In the genomic region with DNA sequence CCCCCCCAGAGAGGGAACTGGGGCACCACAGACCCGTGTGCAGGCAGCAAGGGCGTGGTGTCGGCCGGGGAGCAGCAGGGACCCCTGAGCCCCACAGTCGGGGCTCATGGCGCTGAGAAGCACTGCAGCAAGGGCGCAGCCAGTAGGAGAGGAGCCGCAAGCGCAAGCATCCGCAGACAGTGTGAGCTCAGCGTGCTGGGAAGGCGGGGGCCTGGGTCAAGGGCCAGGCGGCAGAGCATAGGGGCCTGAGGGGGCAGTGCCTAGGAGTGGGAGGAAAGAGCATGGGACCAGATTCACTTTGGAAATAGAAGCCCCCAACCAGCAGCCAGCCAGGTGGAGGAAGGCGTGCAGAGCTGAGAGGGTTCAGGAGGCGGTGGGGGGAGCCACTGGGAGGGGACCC, we compare ENCODE assay signal across 28 cellular contexts.
"Had no signal": no experiment of that assay in that cellular context is flagged by ENCODE, and none has a peak within 500 bp of the region (broad histone marks: within the 10 kb centered on the region; RNA-seq: fewer than 3 reads in every experiment).

No MANE protein-coding gene starts in this region.

- ATAC-seq: activated CD8-positive, alpha-beta T cell treated with anti-CD3 and anti-CD28 coated beads for 36 hours; activated T-cell treated with anti-CD3 and anti-CD28 coated beads, Interleukin-2, amount 50 U/mL, for 72 hours; activated T-helper 17 cell treated with anti-CD3 and anti-CD28 coated beads, Interleukin-2, amount 50 U/mL, for 72 hours; Panc1 had no signal

- H3K27me3 Mint-ChIP-seq: activated CD4-positive, alpha-beta T cell treated with anti-CD3 and anti-CD28 coated beads, Interleukin-2, amount 10 ng/mL, durations not matched to agents 24 days and 14 days; activated CD8-positive, alpha-beta T cell treated with anti-CD3 and anti-CD28 coated beads for 36 hours; activated naive CD8-positive, alpha-beta T cell treated with anti-CD3 and anti-CD28 coated beads for 36 hours; activated T-helper 17 cell treated with anti-CD3 and anti-CD28 coated beads, Interleukin-2, amount 50 U/mL, for 72 hours had no signal

- H3K27ac Mint-ChIP-seq: activated CD4-positive, alpha-beta T cell treated with anti-CD3 and anti-CD28 coated beads, Interleukin-2, amount 10 ng/mL, durations not matched to agents 24 days and 14 days; activated CD8-positive, alpha-beta T cell treated with anti-CD3 and anti-CD28 coated beads for 36 hours; activated naive CD8-positive, alpha-beta T cell treated with anti-CD3 and anti-CD28 coated beads for 36 hours; activated T-cell treated with anti-CD3 and anti-CD28 coated beads, Interleukin-2, amount 50 U/mL, for 72 hours; T-helper 2 cell treated with Interferon-gamma antibody and Interleukin-4, amounts not matched to agents 5 μg/mL and 100 μg/mL, for 36 hours had no signal

- H3K4me1 ChIP-seq: SJCRH30 had no signal

- H3K9me3 ChIP-seq: SJCRH30 had no signal

- H3K4me3 Mint-ChIP-seq: activated CD4-positive, alpha-beta T cell treated with anti-CD3 and anti-CD28 coated beads, Interleukin-2, amount 10 ng/mL, durations not matched to agents 24 days and 14 days; activated CD8-positive, alpha-beta T cell treated with anti-CD3 and anti-CD28 coated beads for 36 hours; activated naive CD8-positive, alpha-beta T cell treated with anti-CD3 and anti-CD28 coated beads for 36 hours; activated T-cell treated with anti-CD3 and anti-CD28 coated beads, Interleukin-2, amount 50 U/mL, for 72 hours; activated T-helper 17 cell treated with anti-CD3 and anti-CD28 coated beads, Interleukin-2, amount 50 U/mL, for 72 hours; T-helper 2 cell treated with Interferon-gamma antibody and Interleukin-4, amounts not matched to agents 5 μg/mL and 100 μg/mL, for 36 hours had no signal

- H3K4me3 ChIP-seq: SJCRH30, SK-N-MC had no signal

- DNase-seq: activated CD4-positive, alpha-beta T cell treated with anti-CD3 and anti-CD28 coated beads, Interleukin-2, amount 10 ng/mL, durations not matched to agents 24 days and 14 days; activated CD4-positive, alpha-beta T cell treated with anti-CD3 and anti-CD28 coated beads, Interleukin-2, amount 50 U/mL, for 4 hours; activated CD8-positive, alpha-beta T cell treated with anti-CD3 and anti-CD28 coated beads for 36 hours; activated effector memory CD4-positive, alpha-beta T cell treated with anti-CD3 and anti-CD28 coated beads, Interleukin-2, amount 50 U/mL, for 16 hours; activated naive CD4-positive, alpha-beta T cell; activated naive CD4-positive, alpha-beta T cell treated with anti-CD3 and anti-CD28 coated beads, Interleukin-2, amount 50 U/mL, for 16 hours; activated naive CD8-positive, alpha-beta T cell treated with anti-CD3 and anti-CD28 coated beads for 36 hours; activated T-cell treated with anti-CD3 and anti-CD28 coated beads, Interleukin-2, amount 50 U/mL, for 1 hour; activated T-cell treated with anti-CD3 and anti-CD28 coated beads, Interleukin-2, amount 50 U/mL, for 72 hours; amniotic stem cell; aorta; brain microvascular endothelial cell; Karpas-422; KBM-7; MM.1S; MV-4-11; NCI-H1092; NCI-H1436 treated with DMSO at 0.1 percent for 48 hours; NCI-H1694 treated with DMSO at 0.1 percent for 48 hours; NCI-H2029; NCI-H345; NCI-H524 treated with DMSO at 0.1 percent for 48 hours; SHP77 had no signal

- H3K36me3 ChIP-seq: brain microvascular endothelial cell, SJCRH30 had no signal

- H3K9me3 Mint-ChIP-seq: activated CD4-positive, alpha-beta T cell treated with anti-CD3 and anti-CD28 coated beads, Interleukin-2, amount 10 ng/mL, durations not matched to agents 24 days and 14 days; activated CD8-positive, alpha-beta T cell treated with anti-CD3 and anti-CD28 coated beads for 36 hours; activated naive CD8-positive, alpha-beta T cell treated with anti-CD3 and anti-CD28 coated beads for 36 hours; activated T-cell treated with anti-CD3 and anti-CD28 coated beads, Interleukin-2, amount 50 U/mL, for 72 hours; activated T-helper 17 cell treated with anti-CD3 and anti-CD28 coated beads, Interleukin-2, amount 50 U/mL, for 72 hours; T-helper 2 cell treated with Interferon-gamma antibody and Interleukin-4, amounts not matched to agents 5 μg/mL and 100 μg/mL, for 36 hours had no signal

- H3K27ac ChIP-seq: brain microvascular endothelial cell, SJCRH30, SK-N-MC had no signal
